8 cellular contexts compared by ENCODE assay signal in genomic region chr3:51669241-51670052, GRCh38. TPM values are rescaled to one million over a fixed set of nuclear protein-coding genes. Genes with fewer than 3 reads are reported as not detected.
DNase-seq lines count a peak whose midpoint lies in the region; ATAC-seq and TF ChIP-seq lines count a peak whose summit lies in the region.

No MANE protein-coding gene starts in this region.

- TF ChIP-seq CTCF in RWPE1 (conservative IDR thresholded peaks at IDR 0.05; ENCODE audit: low read depth) (peak; percentile 79), fibroblast of villous mesenchyme (IDR thresholded peaks at IDR 0.05; ENCODE audit: insufficient read depth, low read depth, low read length) (peak; percentile 97), neural crest cell (conservative IDR thresholded peaks at IDR 0.05) (peak; percentile 97)

- POLR2A ChIA-PET in RWPE1 (lab: Yijun Ruan, JAX; ENCODE audit: low non-redundant PET): no interaction called here

- H3K4me3 ChIP-seq in fibroblast of villous mesenchyme (ENCODE audit: low read depth, low read length): no peak overlapping the region

- H3K4me1 Mint-ChIP-seq in neural crest cell: peaks cover 39% of the 10 kb centered on the region
- H3K4me1 Mint-ChIP-seq in stimulated activated naive CD8-positive, alpha-beta T cell treated with anti-CD3 and anti-CD28 coated beads, Interleukin-15, amount 100 ng/mL, for 72 hours: peaks cover 55% of the 10 kb centered on the region

- CTCF ChIA-PET in RWPE1 (lab: Yijun Ruan, JAX): interaction anchor here (0.5 to 3.5 kb wide), 7 partner anchors 13 to 169 kb away, joined by 3 to 10 read pairs (median 4); no protein-coding TSS in a partner anchor

- peak overlapping the region; percentile 93 for H3K4me3 Mint-ChIP-seq in neural crest cell
- peak overlapping the region; percentile 69 to 91 for H3K4me3 Mint-ChIP-seq in stimulated activated naive CD8-positive, alpha-beta T cell treated with anti-CD3 and anti-CD28 coated beads, Interleukin-15, amount 100 ng/mL, for 72 hours

- H3K27me3 Mint-ChIP-seq in neural crest cell (ENCODE audit: low read depth): peaks cover 2% of the 10 kb centered on the region
- H3K27me3 Mint-ChIP-seq in stimulated activated naive CD8-positive, alpha-beta T cell treated with anti-CD3 and anti-CD28 coated beads, Interleukin-15, amount 100 ng/mL, for 72 hours: no peaks in the 10 kb centered on the region

- H3K36me3 Mint-ChIP-seq in neural crest cell (ENCODE audit: low read depth): no peaks in the 10 kb centered on the region

- peak; percentile 97 for DNase-seq in ELF-1 (ENCODE audit: low read depth, low spot score)
- peak; percentile 45 for DNase-seq in KG1 (lab: John Stamatoyannopoulos, UW)
- peak; percentile 57 for DNase-seq in RWPE1 (ENCODE audit: low spot score)
- peak; percentile 72 for DNase-seq in activated T-helper 9 cell treated with anti-CD3 and anti-CD28 coated beads, Interleukin-2, amount 50 U/mL, for 16 hours (ENCODE audit: low read depth)
- DNase-seq in fibroblast of villous mesenchyme (ENCODE audit: low read depth): peak; percentile 80
- peak; percentile 86 for DNase-seq in neural crest cell (ENCODE audit: low read depth, low spot score)
- peak; percentile 73 to 82 for DNase-seq in stimulated activated naive CD8-positive, alpha-beta T cell treated with anti-CD3 and anti-CD28 coated beads, Interleukin-15, amount 100 ng/mL, for 72 hours
- DNase-seq in cortex of kidney (lab: John Stamatoyannopoulos, UW): no peak

- peak overlapping the region; percentile 95 for H3K27ac ChIP-seq in RWPE1

- peak overlapping the region; percentile 68 for H3K27ac Mint-ChIP-seq in neural crest cell (ENCODE audit: unreplicated experiment)
- no peak overlapping the region for H3K27ac Mint-ChIP-seq in stimulated activated naive CD8-positive, alpha-beta T cell treated with anti-CD3 and anti-CD28 coated beads, Interleukin-15, amount 100 ng/mL, for 72 hours

- peak; percentile 27 for ATAC-seq in stimulated activated naive CD8-positive, alpha-beta T cell treated with anti-CD3 and anti-CD28 coated beads, Interleukin-15, amount 100 ng/mL, for 72 hours

- no peaks in the 10 kb centered on the region for H3K9me3 Mint-ChIP-seq in neural crest cell
- H3K9me3 Mint-ChIP-seq in stimulated activated naive CD8-positive, alpha-beta T cell treated with anti-CD3 and anti-CD28 coated beads, Interleukin-15, amount 100 ng/mL, for 72 hours: no peaks in the 10 kb centered on the region

RNA-seq across cellular contexts. Expression of gene TEX264, which starts 1.6 kb away (rescaled TPM):
- total RNA-seq in fibroblast of villous mesenchyme (37.6 and 37.7 TPM in 2 replicates), neural crest cell (20.8 and 23.2 TPM in 2 replicates)

RNA-seq across cellular contexts. Expression of gene GRM2, which starts 37.4 kb away (rescaled TPM):
- total RNA-seq in fibroblast of villous mesenchyme (under 0.01 TPM in 1 of 2 replicates, not detected in the other), neural crest cell (6.6 and 8.3 TPM in 2 replicates)
